Comparison of ENCODE assay signal across 1 cellular context in the genomic region with DNA sequence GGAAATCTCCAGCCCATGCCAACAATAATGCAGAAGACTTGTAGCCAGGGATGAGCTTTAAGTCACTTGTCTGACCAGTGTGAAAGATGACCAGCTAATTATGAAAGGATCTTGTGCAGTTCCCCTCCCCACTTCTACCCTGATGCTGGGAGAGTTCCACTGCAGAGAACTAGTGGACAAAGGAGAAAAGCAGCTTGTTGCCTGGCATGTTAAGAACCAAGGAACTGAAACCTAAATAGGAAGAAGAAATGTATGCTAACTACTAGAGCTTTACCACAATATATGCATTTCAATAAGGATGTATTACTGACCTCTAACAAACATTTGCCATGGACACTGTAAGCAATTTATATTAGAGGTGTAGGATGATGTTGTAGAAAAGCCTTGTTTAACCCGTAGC.
TF ChIP-seq lines count a peak whose summit lies in the region.

No MANE protein-coding gene starts in this region.

TF ChIP-seq in GM12878, 131 proteins besides CTCF, POLR2A, EP300 and RAD21:
- TF ChIP-seq SPI1 (IDR thresholded peaks at IDR 0.05; ENCODE audit: borderline replicate concordance, insufficient read depth, low read depth, low read length), result peak; percentile 80
- no peak for TF ChIP-seq SUPT20H (IDR thresholded peaks at IDR 0.05; ENCODE audit: borderline replicate concordance, control insufficient read depth, low read depth, low read length)
- TF ChIP-seq DPF2 (IDR thresholded peaks at IDR 0.05), result no peak
